Comparison of ENCODE assay signal across 8 cellular contexts in genomic region chr4:73589261-73589847, GRCh38.
DNase-seq lines count a peak whose midpoint lies in the region; ATAC-seq lines count a peak whose summit lies in the region.

No MANE protein-coding gene starts in this region.

- DNase-seq in GM04504 (ENCODE audit: low read depth) (peak; percentile 64), HPDE6-E6E7 (ENCODE audit: extremely low spot score) (peak; percentile 49), fibroblast of peridontal ligament (ENCODE audit: extremely low read depth) (peak; percentile 94), GF-D8 (lab: John Stamatoyannopoulos, UW) (no peak), HuH-7 (ENCODE audit: low spot score) (no peak), anterior cingulate cortex (lab: John Stamatoyannopoulos, UW) (no peak)
- no peak for DNase-seq in activated T-cell treated with anti-CD3 and anti-CD28 coated beads, Interleukin-2, amount 50 U/mL, for 1 hour

- ATAC-seq in GM21717 (IDR thresholded peaks at IDR 0.05; ENCODE audit: unreplicated experiment): peak; percentile 32

Comparison
In these comparisons a context has a peak if more than half of its experiments do, and no peak if none do; other contexts are left out.
1. DNase-seq: peak in GM04504 (single experiment), HPDE6-E6E7 (single experiment) and fibroblast of peridontal ligament (single experiment); none in GF-D8 (single experiment), HuH-7 (single experiment), anterior cingulate cortex (0 of 58) and activated T-cell treated with anti-CD3 and anti-CD28 coated beads, Interleukin-2, amount 50 U/mL, for 1 hour (single experiment).